ENCODE assay signal across 6 cellular contexts in genomic region chr7:77065869-77066268, GRCh38. TPM values are rescaled to one million over a fixed set of nuclear protein-coding genes. Genes with fewer than 3 reads are reported as not detected.
"Had no signal": no experiment of that assay in that cellular context is flagged by ENCODE, and none has a peak within 500 bp of the region (broad histone marks: within the 10 kb centered on the region; RNA-seq: fewer than 3 reads in every experiment).

No MANE protein-coding gene starts in this region.

RNA-seq across cellular contexts. Expression of gene SPDYE18, which starts 3.5 kb away (rescaled TPM):
- total RNA-seq: GM23248, H7, HT1080, IMR-90 had no signal
- polyA plus RNA-seq: GM23248, IMR-90 had no signal

RNA-seq across cellular contexts. Expression of gene SPDYE17, which starts 33.7 kb away (rescaled TPM):
- total RNA-seq: GM23248, H4, H7, HFFc6, HT1080, IMR-90 had no signal
- polyA plus RNA-seq: GM23248, IMR-90 had no signal
